Comparison of ENCODE assay signal across 39 cellular contexts in the genomic region with DNA sequence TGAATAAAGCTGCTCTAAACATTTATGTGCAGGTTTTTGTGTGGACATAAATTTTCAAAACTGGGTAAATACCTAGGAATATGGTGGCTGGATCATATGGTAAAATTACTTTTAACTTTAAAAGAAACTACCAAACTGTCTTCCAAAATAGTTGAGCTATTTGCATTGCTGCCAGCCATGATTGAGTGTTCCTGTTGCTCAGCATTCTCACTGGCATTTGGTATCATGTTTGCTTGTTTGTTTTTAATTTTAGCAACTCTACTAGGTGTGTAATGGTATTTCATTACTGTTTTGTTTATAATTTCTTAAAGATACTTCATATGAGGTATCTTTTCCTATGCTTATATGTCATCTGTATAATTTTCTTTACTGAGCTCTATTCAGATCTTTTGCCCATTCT.
"Had no signal": no experiment of that assay in that cellular context is flagged by ENCODE, and none has a peak within 500 bp of the region (broad histone marks: within the 10 kb centered on the region; RNA-seq: fewer than 3 reads in every experiment).

No MANE protein-coding gene starts in this region.

- H3K27ac ChIP-seq: adrenal gland, ascending aorta, body of pancreas, brain microvascular endothelial cell, cardiac muscle cell had no signal

- H3K4me1 ChIP-seq: adrenal gland, ascending aorta, body of pancreas had no signal

- H3K27me3 ChIP-seq: adrenal gland, ascending aorta, body of pancreas, brain microvascular endothelial cell, cardiac muscle cell had no signal

- H3K27ac Mint-ChIP-seq: activated naive CD4-positive, alpha-beta T cell treated with anti-CD3 and anti-CD28 coated beads for 36 hours; activated naive CD4-positive, alpha-beta T cell treated with anti-CD3 and anti-CD28 coated beads, Interleukin-2, amount 10 ng/mL, durations not matched to agents 7 days and 5 days; activated naive CD4-positive, alpha-beta T cell treated with anti-CD3 and anti-CD28 coated beads, Interleukin-2, amount 50 U/mL, for 24 hours; activated naive CD4-positive, alpha-beta T cell treated with anti-CD3 and anti-CD28 coated beads, Interleukin-2, amount 50 U/mL, for 72 hours; activated naive CD8-positive, alpha-beta T cell; activated naive CD8-positive, alpha-beta T cell treated with anti-CD3 and anti-CD28 coated beads for 36 hours; activated naive CD8-positive, alpha-beta T cell treated with anti-CD3 and anti-CD28 coated beads, Interleukin-2, amount 10 ng/mL, durations not matched to agents 7 days and 5 days; activated naive CD8-positive, alpha-beta T cell treated with anti-CD3 and anti-CD28 coated beads, Interleukin-2, amount 50 U/mL, for 24 hours; activated T-cell treated with anti-CD3 and anti-CD28 coated beads, Interleukin-2, amount 50 U/mL, for 24 hours; activated T-cell treated with anti-CD3 and anti-CD28 coated beads, Interleukin-2, amount 50 U/mL, for 72 hours; activated T-helper 1 cell treated with anti-CD3 and anti-CD28 coated beads, Interleukin-12 subunit alpha, Interleukin-12 subunit beta, Interleukin-2, Interleukin-4 antibody, amounts not matched to agents 30 ng/mL and 10 ng/mL and 1 ng/mL, durations not matched to agents 14 hours and 24 hours and 36 hours; activated T-helper 17 cell treated with anti-CD3 and anti-CD28 coated beads, Interleukin-2, amount 50 U/mL, for 72 hours; activated T-helper 2 cell treated with anti-CD3 and anti-CD28 coated beads, Interferon-gamma antibody, Interleukin-2, Interleukin-4, amounts not matched to agents 10 μg/mL and 5 μg/mL and 100 μg/mL, durations not matched to agents 14 hours and 24 hours and 36 hours; brain had no signal

- H3K36me3 ChIP-seq: adrenal gland, ascending aorta, brain microvascular endothelial cell, cardiac muscle cell had no signal

- H3K9me3 Mint-ChIP-seq: activated naive CD8-positive, alpha-beta T cell treated with anti-CD3 and anti-CD28 coated beads for 36 hours; activated naive CD8-positive, alpha-beta T cell treated with anti-CD3 and anti-CD28 coated beads, Interleukin-2, amount 10 ng/mL, durations not matched to agents 7 days and 5 days; activated T-cell treated with anti-CD3 and anti-CD28 coated beads, Interleukin-2, amount 50 U/mL, for 4 hours; activated T-helper 1 cell treated with anti-CD3 and anti-CD28 coated beads, Interleukin-12 subunit alpha, Interleukin-12 subunit beta, Interleukin-2, Interleukin-4 antibody, amounts not matched to agents 30 ng/mL and 10 ng/mL and 1 ng/mL, durations not matched to agents 14 hours and 24 hours and 36 hours; activated T-helper 17 cell treated with anti-CD3 and anti-CD28 coated beads, Interleukin-2, amount 50 U/mL, for 72 hours; activated T-helper 2 cell treated with anti-CD3 and anti-CD28 coated beads, Interferon-gamma antibody, Interleukin-2, Interleukin-4, amounts not matched to agents 10 μg/mL and 5 μg/mL and 100 μg/mL, durations not matched to agents 14 hours and 24 hours and 36 hours had no signal

- H3K4me1 Mint-ChIP-seq: activated naive CD4-positive, alpha-beta T cell treated with anti-CD3 and anti-CD28 coated beads, Interleukin-2, amount 10 ng/mL, durations not matched to agents 7 days and 5 days; activated naive CD4-positive, alpha-beta T cell treated with anti-CD3 and anti-CD28 coated beads, Interleukin-2, amount 50 U/mL, for 24 hours; activated naive CD8-positive, alpha-beta T cell treated with anti-CD3 and anti-CD28 coated beads for 36 hours; activated naive CD8-positive, alpha-beta T cell treated with anti-CD3 and anti-CD28 coated beads, Interleukin-2, amount 10 ng/mL, durations not matched to agents 7 days and 5 days; activated naive CD8-positive, alpha-beta T cell treated with anti-CD3 and anti-CD28 coated beads, Interleukin-2, amount 50 U/mL, for 24 hours; activated T-helper 17 cell treated with anti-CD3 and anti-CD28 coated beads, Interleukin-2, amount 50 U/mL, for 72 hours; brain; central memory CD8-positive, alpha-beta T cell had no signal

- ATAC-seq: activated naive CD4-positive, alpha-beta T cell treated with anti-CD3 and anti-CD28 coated beads, Interleukin-2, amount 50 U/mL, for 72 hours; activated naive CD8-positive, alpha-beta T cell treated with anti-CD3 and anti-CD28 coated beads, Interleukin-2, amount 50 U/mL, for 24 hours; activated T-cell treated with anti-CD3 and anti-CD28 coated beads, Interleukin-2, amount 50 U/mL, for 4 hours; activated T-cell treated with anti-CD3 and anti-CD28 coated beads, Interleukin-2, amount 50 U/mL, for 72 hours; activated T-helper 17 cell treated with anti-CD3 and anti-CD28 coated beads, Interleukin-2, amount 50 U/mL, for 72 hours; body of pancreas had no signal

- H3K4me3 Mint-ChIP-seq: activated naive CD4-positive, alpha-beta T cell treated with anti-CD3 and anti-CD28 coated beads for 36 hours; activated naive CD4-positive, alpha-beta T cell treated with anti-CD3 and anti-CD28 coated beads, Interleukin-2, amount 10 ng/mL, durations not matched to agents 7 days and 5 days; activated naive CD4-positive, alpha-beta T cell treated with anti-CD3 and anti-CD28 coated beads, Interleukin-2, amount 50 U/mL, for 24 hours; activated naive CD8-positive, alpha-beta T cell; activated naive CD8-positive, alpha-beta T cell treated with anti-CD3 and anti-CD28 coated beads for 36 hours; activated naive CD8-positive, alpha-beta T cell treated with anti-CD3 and anti-CD28 coated beads, Interleukin-2, amount 10 ng/mL, durations not matched to agents 7 days and 5 days; activated naive CD8-positive, alpha-beta T cell treated with anti-CD3 and anti-CD28 coated beads, Interleukin-2, amount 50 U/mL, for 24 hours; activated T-cell treated with anti-CD3 and anti-CD28 coated beads, Interleukin-2, amount 50 U/mL, for 24 hours; activated T-cell treated with anti-CD3 and anti-CD28 coated beads, Interleukin-2, amount 50 U/mL, for 4 hours; activated T-cell treated with anti-CD3 and anti-CD28 coated beads, Interleukin-2, amount 50 U/mL, for 72 hours; activated T-helper 1 cell treated with anti-CD3 and anti-CD28 coated beads, Interleukin-12 subunit alpha, Interleukin-12 subunit beta, Interleukin-2, Interleukin-4 antibody, amounts not matched to agents 30 ng/mL and 10 ng/mL and 1 ng/mL, durations not matched to agents 14 hours and 24 hours and 36 hours; activated T-helper 17 cell treated with anti-CD3 and anti-CD28 coated beads, Interleukin-2, amount 50 U/mL, for 72 hours; brain; central memory CD8-positive, alpha-beta T cell had no signal

- H3K9me3 ChIP-seq: adrenal gland, ascending aorta, body of pancreas had no signal

- H3K36me3 Mint-ChIP-seq: activated naive CD4-positive, alpha-beta T cell treated with anti-CD3 and anti-CD28 coated beads, Interleukin-2, amount 10 ng/mL, durations not matched to agents 7 days and 5 days; activated naive CD4-positive, alpha-beta T cell treated with anti-CD3 and anti-CD28 coated beads, Interleukin-2, amount 50 U/mL, for 24 hours; activated naive CD4-positive, alpha-beta T cell treated with anti-CD3 and anti-CD28 coated beads, Interleukin-2, amount 50 U/mL, for 72 hours; activated naive CD8-positive, alpha-beta T cell; activated naive CD8-positive, alpha-beta T cell treated with anti-CD3 and anti-CD28 coated beads for 36 hours; activated naive CD8-positive, alpha-beta T cell treated with anti-CD3 and anti-CD28 coated beads, Interleukin-2, amount 10 ng/mL, durations not matched to agents 7 days and 5 days; brain had no signal

- FAIRE-seq: astrocyte, bronchial epithelial cell had no signal

- H3K4me3 ChIP-seq: adrenal gland, ascending aorta, body of pancreas, cardiac muscle cell had no signal

- H3K27me3 Mint-ChIP-seq: activated naive CD4-positive, alpha-beta T cell treated with anti-CD3 and anti-CD28 coated beads, Interleukin-2, amount 10 ng/mL, durations not matched to agents 7 days and 5 days; activated naive CD4-positive, alpha-beta T cell treated with anti-CD3 and anti-CD28 coated beads, Interleukin-2, amount 50 U/mL, for 24 hours; activated naive CD8-positive, alpha-beta T cell; activated naive CD8-positive, alpha-beta T cell treated with anti-CD3 and anti-CD28 coated beads for 36 hours; activated naive CD8-positive, alpha-beta T cell treated with anti-CD3 and anti-CD28 coated beads, Interleukin-2, amount 10 ng/mL, durations not matched to agents 7 days and 5 days; activated naive CD8-positive, alpha-beta T cell treated with anti-CD3 and anti-CD28 coated beads, Interleukin-2, amount 50 U/mL, for 24 hours; activated T-cell treated with anti-CD3 and anti-CD28 coated beads, Interleukin-2, amount 50 U/mL, for 24 hours; activated T-helper 17 cell treated with anti-CD3 and anti-CD28 coated beads, Interleukin-2, amount 50 U/mL, for 72 hours; brain; central memory CD8-positive, alpha-beta T cell had no signal

- DNase-seq: activated effector memory CD4-positive, alpha-beta T cell treated with anti-CD3 and anti-CD28 coated beads, Interleukin-2, amount 50 U/mL, for 16 hours; activated effector memory CD4-positive, alpha-beta T cell treated with Interleukin-2 at 50 U/mL for 16 hours; activated gamma-delta T cell; activated gamma-delta T cell treated with Interleukin-2 at 50 U/mL for 16 hours; activated naive CD4-positive, alpha-beta T cell; activated naive CD4-positive, alpha-beta T cell treated with anti-CD3 and anti-CD28 coated beads for 36 hours; activated naive CD4-positive, alpha-beta T cell treated with anti-CD3 and anti-CD28 coated beads, Interleukin-2, amount 10 ng/mL, durations not matched to agents 7 days and 5 days; activated naive CD4-positive, alpha-beta T cell treated with anti-CD3 and anti-CD28 coated beads, Interleukin-2, amount 50 U/mL, for 16 hours; activated naive CD4-positive, alpha-beta T cell treated with Interleukin-2 at 50 U/mL for 16 hours; activated naive CD8-positive, alpha-beta T cell treated with anti-CD3 and anti-CD28 coated beads for 36 hours; activated naive CD8-positive, alpha-beta T cell treated with anti-CD3 and anti-CD28 coated beads, Interleukin-2, amount 10 ng/mL, durations not matched to agents 7 days and 5 days; activated naive CD8-positive, alpha-beta T cell treated with anti-CD3 and anti-CD28 coated beads, Interleukin-2, amount 50 U/mL, for 24 hours; activated T-cell treated with anti-CD3 and anti-CD28 coated beads, Interleukin-2, amount 50 U/mL, for 1 hour; activated T-cell treated with anti-CD3 and anti-CD28 coated beads, Interleukin-2, amount 50 U/mL, for 24 hours; activated T-cell treated with anti-CD3 and anti-CD28 coated beads, Interleukin-2, amount 50 U/mL, for 4 hours; activated T-cell treated with anti-CD3 and anti-CD28 coated beads, Interleukin-2, amount 50 U/mL, for 48 hours; activated T-cell treated with anti-CD3 and anti-CD28 coated beads, Interleukin-2, amount 50 U/mL, for 72 hours; adrenal gland; amniotic stem cell; amygdala; anterior cingulate cortex; aorta; body of pancreas; brain microvascular endothelial cell; caudate nucleus; central memory CD4-positive, alpha-beta T cell; cerebellar nuclear complex had no signal
